ENCODE assay signal across 9 cellular contexts in genomic region chr12:95763809-95764253, GRCh38. TPM values are rescaled to one million over a fixed set of nuclear protein-coding genes. Genes with fewer than 3 reads are reported as not detected.
A peak's percentile ranks its signal among the peaks of the same experiment; 100 is the strongest.
DNase-seq lines count a peak whose midpoint lies in the region; ATAC-seq and TF ChIP-seq lines count a peak whose summit lies in the region.
"Had no signal": no experiment of that assay in that cellular context is flagged by ENCODE, and none has a peak within 500 bp of the region (broad histone marks: within the 10 kb centered on the region; RNA-seq: fewer than 3 reads in every experiment).

No MANE protein-coding gene starts in this region.

- TF ChIP-seq CTCF in SK-N-SH (IDR thresholded peaks at IDR 0.05), result no peak

- no peaks in the 10 kb centered on the region for H3K79me2 ChIP-seq in SK-N-SH (ENCODE audit: insufficient read depth)

- no peaks in the 10 kb centered on the region for H3F3A ChIP-seq in SK-N-SH (replicated peaks; ENCODE audit: insufficient read depth)

- ATAC-seq in Right ventricle myocardium inferior (peak; percentile 89), aorta (ENCODE audit: low FRiP score) (peak; percentile 72)

- no peak overlapping the region for H2AFZ ChIP-seq in SK-N-SH (ENCODE audit: low read depth)

- TF ChIP-seq EP300 in SK-N-SH (IDR thresholded peaks at IDR 0.05; ENCODE audit: borderline replicate concordance in 1 of 2, low read depth in 1 of 2, low read length in 1 of 2), result no peak

- H3K4me1 ChIP-seq in SK-N-SH (ENCODE audit: control insufficient read depth in 1 of 2, insufficient read depth in 2 of 2, low read depth in 1 of 2, low read length in 1 of 2) (no peaks in the 10 kb centered on the region), aorta (ENCODE audit: control insufficient read depth in 1 of 2, insufficient read depth in 2 of 2, low read length in 2 of 2) (peaks cover 0 to 3% of the 10 kb centered on the region in 2 donors)

- CTCF ChIA-PET in SK-N-SH (lab: Yijun Ruan, JAX), result no interaction called here

- H3K4me3 ChIP-seq in SK-N-SH (ENCODE audit: low read depth in 2 of 2, low read length in 1 of 2), result no peak overlapping the region
- H3K4me3 ChIP-seq in aorta (ENCODE audit: low read length in 2 of 2), result no peak overlapping the region

- no peaks in the 10 kb centered on the region for H3K9me3 ChIP-seq in SK-N-SH
- H3K9me3 ChIP-seq in aorta (ENCODE audit: control insufficient read depth, low read length), result no peaks in the 10 kb centered on the region

- intact Hi-C loops in Right ventricle myocardium inferior (cut with DNase I), result no loop called here
- intact Hi-C loops in cardiac septum (cut with DNase I), result no loop called here
- intact Hi-C loops in aorta (cut with DNase I), result no loop called here

- H3K9me2 ChIP-seq in SK-N-SH, result no peaks in the 10 kb centered on the region

- H3K27ac ChIP-seq in SK-N-SH (ENCODE audit: low read depth in 2 of 2, low read length in 1 of 2) (no peak overlapping the region), aorta (ENCODE audit: low read depth in 1 of 2, low read length in 2 of 2) (no peak overlapping the region)

- no peak overlapping the region for H3K4me2 ChIP-seq in SK-N-SH

- H3K36me3 ChIP-seq in SK-N-SH (replicated peaks in 1 of 2; ENCODE audit: control insufficient read depth in 1 of 2, insufficient read depth in 2 of 2, low read length in 1 of 2) (no peaks in the 10 kb centered on the region), aorta (ENCODE audit: control insufficient read depth in 1 of 2, insufficient read depth in 2 of 2, low read length in 1 of 2) (no peaks in the 10 kb centered on the region)

- H3K27me3 ChIP-seq in SK-N-SH (ENCODE audit: insufficient read depth) (no peaks in the 10 kb centered on the region; the same call in 1 of the 2 replicates), aorta (ENCODE audit: control insufficient read depth in 1 of 2, insufficient read depth in 2 of 2, low read length in 1 of 2) (no peaks in the 10 kb centered on the region)

- POLR2A ChIA-PET in SK-N-SH (lab: Yijun Ruan, JAX), result no interaction called here

- H3K9ac ChIP-seq in SK-N-SH, result no peak overlapping the region

- H4K20me1 ChIP-seq in SK-N-SH (ENCODE audit: insufficient read depth), result no peaks in the 10 kb centered on the region

- TF ChIP-seq RAD21 in SK-N-SH (IDR thresholded peaks at IDR 0.05; ENCODE audit: low read length), result no peak

- DNase-seq in Right ventricle myocardium inferior (ENCODE audit: missing footprints) (no peak), cardiac septum (ENCODE audit: low spot score) (no peak), SK-N-SH (no peak), glomerular visceral epithelial cell (ENCODE audit: extremely low spot score) (peak; percentile 68), aorta (peak in 1 of 2 donors; percentile 49), Kasumi-1 (lab: John Stamatoyannopoulos, UW) (no peak), SKM-1 (lab: John Stamatoyannopoulos, UW; ENCODE audit: unreplicated experiment) (no peak)
- DNase-seq in activated CD8-positive, alpha-beta memory T cell treated with anti-CD3 and anti-CD28 coated beads for 24 hours, result no peak
- DNase-seq: head of caudate nucleus had no signal

TF ChIP-seq in SK-N-SH, 30 proteins besides CTCF, POLR2A, EP300 and RAD21:
- no peak for TF ChIP-seq SIN3A (IDR thresholded peaks at IDR 0.05; ENCODE audit: borderline replicate concordance, low read depth, low read length)
- TF ChIP-seq, protein P1, sequence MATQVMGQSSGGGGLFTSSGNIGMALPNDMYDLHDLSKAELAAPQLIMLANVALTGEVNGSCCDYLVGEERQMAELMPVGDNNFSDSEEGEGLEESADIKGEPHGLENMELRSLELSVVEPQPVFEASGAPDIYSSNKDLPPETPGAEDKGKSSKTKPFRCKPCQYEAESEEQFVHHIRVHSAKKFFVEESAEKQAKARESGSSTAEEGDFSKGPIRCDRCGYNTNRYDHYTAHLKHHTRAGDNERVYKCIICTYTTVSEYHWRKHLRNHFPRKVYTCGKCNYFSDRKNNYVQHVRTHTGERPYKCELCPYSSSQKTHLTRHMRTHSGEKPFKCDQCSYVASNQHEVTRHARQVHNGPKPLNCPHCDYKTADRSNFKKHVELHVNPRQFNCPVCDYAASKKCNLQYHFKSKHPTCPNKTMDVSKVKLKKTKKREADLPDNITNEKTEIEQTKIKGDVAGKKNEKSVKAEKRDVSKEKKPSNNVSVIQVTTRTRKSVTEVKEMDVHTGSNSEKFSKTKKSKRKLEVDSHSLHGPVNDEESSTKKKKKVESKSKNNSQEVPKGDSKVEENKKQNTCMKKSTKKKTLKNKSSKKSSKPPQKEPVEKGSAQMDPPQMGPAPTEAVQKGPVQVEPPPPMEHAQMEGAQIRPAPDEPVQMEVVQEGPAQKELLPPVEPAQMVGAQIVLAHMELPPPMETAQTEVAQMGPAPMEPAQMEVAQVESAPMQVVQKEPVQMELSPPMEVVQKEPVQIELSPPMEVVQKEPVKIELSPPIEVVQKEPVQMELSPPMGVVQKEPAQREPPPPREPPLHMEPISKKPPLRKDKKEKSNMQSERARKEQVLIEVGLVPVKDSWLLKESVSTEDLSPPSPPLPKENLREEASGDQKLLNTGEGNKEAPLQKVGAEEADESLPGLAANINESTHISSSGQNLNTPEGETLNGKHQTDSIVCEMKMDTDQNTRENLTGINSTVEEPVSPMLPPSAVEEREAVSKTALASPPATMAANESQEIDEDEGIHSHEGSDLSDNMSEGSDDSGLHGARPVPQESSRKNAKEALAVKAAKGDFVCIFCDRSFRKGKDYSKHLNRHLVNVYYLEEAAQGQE (IDR thresholded peaks at IDR 0.05; ENCODE audit: low read depth, low read length), result no peak
- no peak for TF ChIP-seq NRF1 (IDR thresholded peaks at IDR 0.05; ENCODE audit: low read depth, low read length)
- TF ChIP-seq NFIC (IDR thresholded peaks at IDR 0.05; ENCODE audit: borderline replicate concordance), result no peak
- TF ChIP-seq TCF12 (IDR thresholded peaks at IDR 0.05), result 0 out of 2 replicates have a peak, but pooled peaks have one; percentile 9
- no peak for TF ChIP-seq SMC3 (IDR thresholded peaks at IDR 0.05; ENCODE audit: low read depth, low read length)

RNA-seq across cellular contexts. Expression of gene NTN4, which starts 26.7 kb away (rescaled TPM):
- total RNA-seq in Right ventricle myocardium inferior (74.5 TPM), cardiac septum (77.8 TPM), aorta (10 to 100 TPM; 60.9 to 66.7 TPM)
- polyA plus RNA-seq in SK-N-SH (2012; rRNA removed) (0.08 and 0.11 TPM in 2 replicates), aorta (10 to 100 TPM; 19.5 to 68.9 TPM)
- 0.03 and 0.12 TPM in 2 replicates for polyA plus RNA-seq in SK-N-SH (2012; cell fraction: cytosol; rRNA removed)
- 0.04 and 0.13 TPM in 2 replicates for polyA plus RNA-seq in SK-N-SH (2012; cell fraction: nucleus; rRNA removed)
